15 cellular contexts compared by ENCODE assay signal in genomic region chr4:1227817-1228216, GRCh38.
"Had no signal": no experiment of that assay in that cellular context is flagged by ENCODE, and none has a peak within 500 bp of the region (broad histone marks: within the 10 kb centered on the region; RNA-seq: fewer than 3 reads in every experiment).

No MANE protein-coding gene starts in this region.

- H3K27ac Mint-ChIP-seq: activated CD4-positive, alpha-beta T cell treated with anti-CD3 and anti-CD28 coated beads, Interleukin-2, amount 10 ng/mL, durations not matched to agents 24 days and 14 days; stimulated activated effector memory CD8-positive, alpha-beta T cell treated with anti-CD3 and anti-CD28 coated beads, Interleukin-12 subunit alpha, Interleukin-12 subunit beta, amount 100 ng/mL, for 72 hours; T-cell had no signal

- H3K27me3 Mint-ChIP-seq: activated CD4-positive, alpha-beta T cell treated with anti-CD3 and anti-CD28 coated beads, Interleukin-2, amount 10 ng/mL, durations not matched to agents 24 days and 14 days; T-cell had no signal

- H3K4me3 Mint-ChIP-seq: activated CD4-positive, alpha-beta T cell treated with anti-CD3 and anti-CD28 coated beads, Interleukin-2, amount 10 ng/mL, durations not matched to agents 24 days and 14 days; stimulated activated effector memory CD8-positive, alpha-beta T cell treated with anti-CD3 and anti-CD28 coated beads, Interleukin-12 subunit alpha, Interleukin-12 subunit beta, amount 100 ng/mL, for 72 hours; T-cell had no signal

- DNase-seq: activated CD4-positive, alpha-beta T cell treated with anti-CD3 and anti-CD28 coated beads, Interleukin-2, amount 10 ng/mL, durations not matched to agents 24 days and 14 days; cortex of kidney; kidney; left lung; pancreas; stimulated activated CD4-positive, alpha-beta T cell treated with anti-CD3 and anti-CD28 coated beads, Interleukin-4, amount 100 ng/mL, for 24 hours; stomach; T-cell; T-helper 9 cell; trophoblast cell had no signal

- H3K9me3 ChIP-seq: breast epithelium, left lung, pancreas, stomach, vagina had no signal

- H3K27ac ChIP-seq: breast epithelium, left lung, pancreas, stomach, vagina had no signal

- H3K9me3 Mint-ChIP-seq: activated CD4-positive, alpha-beta T cell treated with anti-CD3 and anti-CD28 coated beads, Interleukin-2, amount 10 ng/mL, durations not matched to agents 24 days and 14 days; stimulated activated effector memory CD8-positive, alpha-beta T cell treated with anti-CD3 and anti-CD28 coated beads, Interleukin-12 subunit alpha, Interleukin-12 subunit beta, amount 100 ng/mL, for 72 hours; T-cell had no signal

- H3K27me3 ChIP-seq: breast epithelium, left lung, pancreas, stomach, vagina had no signal

- H3K4me3 ChIP-seq: breast epithelium, left lung, pancreas, smooth muscle cell, stomach, vagina had no signal

- ATAC-seq: left lung; pancreas; sciatic nerve; stimulated activated effector memory CD8-positive, alpha-beta T cell treated with anti-CD3 and anti-CD28 coated beads, Interleukin-12 subunit alpha, Interleukin-12 subunit beta, amount 100 ng/mL, for 72 hours; T-cell had no signal
